23 cellular contexts compared by ENCODE assay signal in the genomic region with DNA sequence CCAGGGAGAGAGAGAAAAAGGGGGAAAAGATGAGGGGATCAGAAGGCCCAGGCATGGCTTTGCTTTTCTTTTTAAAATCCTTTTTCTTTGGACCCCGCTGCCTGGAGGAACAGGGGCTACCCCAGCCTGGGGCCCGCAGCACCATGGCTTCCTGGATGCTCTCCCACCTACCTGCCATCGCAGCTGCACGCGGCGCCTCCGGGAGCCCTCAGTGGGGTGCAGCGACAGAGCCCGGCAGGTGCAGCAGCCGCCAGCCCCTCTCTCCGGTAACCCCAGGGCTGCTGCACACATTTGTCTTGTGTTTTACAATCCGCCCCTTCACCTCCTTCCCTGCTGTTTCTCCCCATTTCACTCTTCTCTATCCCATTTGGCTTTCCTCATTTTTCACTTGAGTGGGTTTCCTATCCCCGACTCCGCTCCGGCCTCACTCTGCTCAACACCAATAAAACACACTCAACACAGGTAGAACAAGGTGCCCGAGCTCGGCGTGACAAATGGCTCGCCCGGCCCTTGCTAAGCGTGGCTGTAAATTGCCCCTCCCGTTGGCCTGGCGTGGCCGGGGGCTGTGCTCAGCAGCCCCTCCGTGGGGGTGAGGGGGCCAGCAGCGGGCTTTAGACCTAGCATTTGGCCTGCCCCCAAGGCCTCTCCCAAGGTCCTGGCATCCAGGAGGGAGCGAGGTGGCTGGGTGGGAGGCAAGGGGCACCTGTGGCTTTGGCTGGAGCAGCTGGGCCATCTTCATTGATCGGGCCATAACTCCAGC.
"Had no signal": no experiment of that assay in that cellular context is flagged by ENCODE, and none has a peak within 500 bp of the region (broad histone marks: within the 10 kb centered on the region; RNA-seq: fewer than 3 reads in every experiment).

No MANE protein-coding gene starts in this region.

- ATAC-seq: effector memory CD8-positive, alpha-beta T cell; left cardiac atrium; left ventricle myocardium superior; natural killer cell treated with Interleukin-12 subunit alpha and Interleukin-12 subunit beta and Interleukin-15 and Interleukin-18, amount 100 ng/mL, for 72 hours; right cardiac atrium; stimulated activated effector memory CD8-positive, alpha-beta T cell treated with anti-CD3 and anti-CD28 coated beads, Interleukin-12 subunit alpha, Interleukin-12 subunit beta, amount 100 ng/mL, for 72 hours; upper lobe of right lung had no signal

- H3K9me3 ChIP-seq: neutrophil, testis, tibial nerve, upper lobe of right lung, vagina had no signal

- H3K36me3 Mint-ChIP-seq: natural killer cell treated with Interleukin-12 subunit alpha and Interleukin-12 subunit beta and Interleukin-15 and Interleukin-18, amount 100 ng/mL, for 72 hours; stimulated activated effector memory CD8-positive, alpha-beta T cell treated with anti-CD3 and anti-CD28 coated beads, Interleukin-12 subunit alpha, Interleukin-12 subunit beta, amount 100 ng/mL, for 72 hours had no signal

- H3K4me3 ChIP-seq: hepatocyte, lung, testis, tibial nerve, upper lobe of right lung, vagina had no signal

- H3K27me3 ChIP-seq: hepatocyte, neutrophil, testis, upper lobe of right lung, vagina had no signal

- H3K4me1 Mint-ChIP-seq: stimulated activated effector memory CD8-positive, alpha-beta T cell treated with anti-CD3 and anti-CD28 coated beads, Interleukin-12 subunit alpha, Interleukin-12 subunit beta, amount 100 ng/mL, for 72 hours had no signal

- H3K36me3 ChIP-seq: neutrophil, tibial nerve, upper lobe of right lung, vagina had no signal

- H3K4me1 ChIP-seq: testis, tibial nerve, upper lobe of right lung had no signal

- H3K4me3 Mint-ChIP-seq: dendritic cell treated with granulocyte-macrophage colony-stimulating factor and Interleukin-4, amounts not matched to agents 40 ng/mL and 50 ng/mL, for 4 days; effector memory CD8-positive, alpha-beta T cell; natural killer cell treated with Interleukin-12 subunit alpha and Interleukin-12 subunit beta and Interleukin-15 and Interleukin-18, amount 100 ng/mL, for 72 hours; stimulated activated effector memory CD8-positive, alpha-beta T cell treated with anti-CD3 and anti-CD28 coated beads, Interleukin-12 subunit alpha, Interleukin-12 subunit beta, amount 100 ng/mL, for 72 hours; stimulated activated naive CD8-positive, alpha-beta T cell treated with anti-CD3 and anti-CD28 coated beads, Interleukin-15, Interleukin-2, amounts not matched to agents 100 ng/mL and 50 ng/mL, for 24 hours had no signal

- DNase-seq: effector memory CD8-positive, alpha-beta T cell; foreskin melanocyte; head of caudate nucleus; kidney; left cardiac atrium; left ventricle myocardium superior; mesenchymal stem cell; midbrain; stimulated activated CD4-positive, alpha-beta T cell treated with anti-CD3 and anti-CD28 coated beads, Interleukin-4, amount 100 ng/mL, for 1 hour; stimulated activated CD8-positive, alpha-beta memory T cell treated with anti-CD3 and anti-CD28 coated beads, Interleukin-4, amount 100 ng/mL, for 48 hours; testis; upper lobe of right lung had no signal

- H2AFZ ChIP-seq: hepatocyte had no signal

- H3K79me2 ChIP-seq: hepatocyte had no signal

- H3K27ac Mint-ChIP-seq: dendritic cell treated with granulocyte-macrophage colony-stimulating factor and Interleukin-4, amounts not matched to agents 40 ng/mL and 50 ng/mL, for 4 days; effector memory CD8-positive, alpha-beta T cell; natural killer cell treated with Interleukin-12 subunit alpha and Interleukin-12 subunit beta and Interleukin-15 and Interleukin-18, amount 100 ng/mL, for 72 hours; stimulated activated effector memory CD8-positive, alpha-beta T cell treated with anti-CD3 and anti-CD28 coated beads, Interleukin-12 subunit alpha, Interleukin-12 subunit beta, amount 100 ng/mL, for 72 hours; stimulated activated naive CD8-positive, alpha-beta T cell treated with anti-CD3 and anti-CD28 coated beads, Interleukin-15, Interleukin-2, amounts not matched to agents 100 ng/mL and 50 ng/mL, for 24 hours had no signal

- H3K9me3 Mint-ChIP-seq: dendritic cell treated with granulocyte-macrophage colony-stimulating factor and Interleukin-4, amounts not matched to agents 40 ng/mL and 50 ng/mL, for 4 days; effector memory CD8-positive, alpha-beta T cell; natural killer cell treated with Interleukin-12 subunit alpha and Interleukin-12 subunit beta and Interleukin-15 and Interleukin-18, amount 100 ng/mL, for 72 hours; stimulated activated effector memory CD8-positive, alpha-beta T cell treated with anti-CD3 and anti-CD28 coated beads, Interleukin-12 subunit alpha, Interleukin-12 subunit beta, amount 100 ng/mL, for 72 hours; stimulated activated naive CD8-positive, alpha-beta T cell treated with anti-CD3 and anti-CD28 coated beads, Interleukin-15, Interleukin-2, amounts not matched to agents 100 ng/mL and 50 ng/mL, for 24 hours had no signal

- H3K4me2 ChIP-seq: hepatocyte had no signal

- H3K27ac ChIP-seq: epithelial cell of prostate, hepatocyte, neutrophil, testis, tibial nerve, upper lobe of right lung, vagina had no signal
